20 cellular contexts compared by ENCODE assay signal in genomic region chr5:94715843-94716242, GRCh38.
"Had no signal": no experiment of that assay in that cellular context is flagged by ENCODE, and none has a peak within 500 bp of the region (broad histone marks: within the 10 kb centered on the region; RNA-seq: fewer than 3 reads in every experiment).

No MANE protein-coding gene starts in this region.

- ATAC-seq: activated T-cell treated with anti-CD3 and anti-CD28 coated beads, Interleukin-2, amount 50 U/mL, for 4 hours; T-helper 17 cell had no signal

- H3K9me3 ChIP-seq: Peyer's patch had no signal

- DNase-seq: activated B cell treated with CpG ODN at 0.5 μM for 24 hours; activated CD4-positive, alpha-beta memory T cell treated with anti-CD3 and anti-CD28 coated beads for 36 hours; activated CD4-positive, alpha-beta T cell treated with anti-CD3 and anti-CD28 coated beads for 1 hour; activated CD4-positive, alpha-beta T cell treated with anti-CD3 and anti-CD28 coated beads, Interleukin-2, amount 10 ng/mL, durations not matched to agents 7 days and 5 days; activated CD8-positive, alpha-beta memory T cell treated with anti-CD3 and anti-CD28 coated beads for 24 hours; activated gamma-delta T cell; activated naive CD4-positive, alpha-beta T cell treated with anti-CD3 and anti-CD28 coated beads for 36 hours; activated naive CD8-positive, alpha-beta T cell treated with anti-CD3 and anti-CD28 coated beads for 36 hours; activated T-cell treated with anti-CD3 and anti-CD28 coated beads, Interleukin-2, amount 50 U/mL, for 4 hours; Kasumi-1; KBM-7; NCI-H1105 treated with DMSO at 0.1 percent for 48 hours; NCI-H1436 treated with DMSO at 0.1 percent for 48 hours; NCI-H187; NCI-H524; Peyer's patch; SHP77 treated with DMSO at 0.1 percent for 48 hours; T-helper 17 cell; T1000 had no signal

- H3K27ac ChIP-seq: Peyer's patch, RWPE1 had no signal

- H3K4me1 ChIP-seq: Peyer's patch had no signal

- H3K4me3 ChIP-seq: Peyer's patch had no signal

- H3K27me3 ChIP-seq: Peyer's patch had no signal
